20 cellular contexts compared by ENCODE assay signal in the genomic region with DNA sequence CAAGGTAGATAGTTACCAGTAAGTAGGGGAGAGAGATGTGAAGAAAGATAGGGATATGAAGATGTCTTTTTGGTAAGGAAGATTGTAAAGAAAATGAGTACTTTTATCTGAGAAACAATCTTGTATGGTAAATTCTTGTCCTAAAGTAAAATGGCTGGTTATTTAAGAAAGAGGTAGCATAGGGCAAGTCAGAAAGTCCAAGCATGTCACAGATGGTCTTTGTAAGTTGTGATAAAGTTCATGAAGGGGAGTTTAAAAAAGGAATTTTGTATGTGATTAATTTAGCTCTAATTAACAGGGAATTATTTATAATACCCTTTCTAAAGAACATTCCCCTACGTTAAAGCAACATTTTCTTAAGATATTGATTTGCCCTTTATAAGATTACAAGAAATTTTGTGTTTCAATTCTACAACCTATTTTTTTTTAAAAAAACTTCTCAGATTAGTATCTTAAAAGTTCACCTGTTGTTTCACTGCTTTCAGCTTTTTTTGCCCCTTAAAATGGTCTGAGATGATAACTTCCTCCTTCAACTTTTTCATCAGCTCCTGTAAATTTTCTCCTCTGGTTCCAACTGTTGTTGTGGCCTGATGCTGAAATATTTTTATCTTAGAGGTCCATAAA. TPM values are rescaled to one million over a fixed set of nuclear protein-coding genes. Genes with fewer than 3 reads are reported as not detected.
"Had no signal": no experiment of that assay in that cellular context is flagged by ENCODE, and none has a peak within 500 bp of the region (broad histone marks: within the 10 kb centered on the region; RNA-seq: fewer than 3 reads in every experiment).

No MANE protein-coding gene starts in this region.

- H3K36me3 ChIP-seq: cardiac muscle cell, colonic mucosa, thyroid gland had no signal

- H3K27me3 ChIP-seq: cardiac muscle cell, colonic mucosa, thyroid gland had no signal

- H3K27ac ChIP-seq: cardiac muscle cell, colonic mucosa, thyroid gland had no signal

- H3K4me3 ChIP-seq: cardiac muscle cell, colonic mucosa, mucosa of descending colon, smooth muscle cell, thyroid gland had no signal

- DNase-seq: activated CD4-positive, alpha-beta T cell treated with anti-CD3 and anti-CD28 coated beads for 48 hours; activated CD8-positive, alpha-beta memory T cell treated with anti-CD3 and anti-CD28 coated beads, Interleukin-2, amount 50 U/mL, for 48 hours; activated CD8-positive, alpha-beta T cell treated with anti-CD3 and anti-CD28 coated beads, Interleukin-2, amount 10 ng/mL, durations not matched to agents 7 days and 5 days; activated naive CD8-positive, alpha-beta T cell treated with anti-CD3 and anti-CD28 coated beads, Interleukin-2, amount 10 ng/mL, durations not matched to agents 7 days and 5 days; aorta; colonic mucosa; effector CD4-positive, alpha-beta T cell; hypothalamus; left colon; mucosa of descending colon; naive thymus-derived CD8-positive, alpha-beta T cell; nucleus accumbens; right cardiac atrium; thyroid gland had no signal

- H3K9me3 ChIP-seq: colonic mucosa, thyroid gland had no signal

- H3K4me1 ChIP-seq: colonic mucosa, thyroid gland had no signal

- ATAC-seq: activated CD8-positive, alpha-beta T cell treated with anti-CD3 and anti-CD28 coated beads, Interleukin-2, amount 10 ng/mL, durations not matched to agents 7 days and 5 days; left colon; mucosa of descending colon; naive thymus-derived CD8-positive, alpha-beta T cell; right cardiac atrium; stimulated activated effector memory CD8-positive, alpha-beta T cell treated with anti-CD3 and anti-CD28 coated beads, Interleukin-12 subunit alpha, Interleukin-12 subunit beta, amount 100 ng/mL, for 72 hours; WTC11 had no signal

- H3K4me2 ChIP-seq: smooth muscle cell had no signal

RNA-seq across cellular contexts. Expression of a gene that starts 16.2 kb away (rescaled TPM):
- total RNA-seq: activated CD8-positive, alpha-beta T cell treated with anti-CD3 and anti-CD28 coated beads, Interleukin-2, amount 10 ng/mL, durations not matched to agents 7 days and 5 days; activated naive CD8-positive, alpha-beta T cell treated with anti-CD3 and anti-CD28 coated beads, Interleukin-2, amount 10 ng/mL, durations not matched to agents 7 days and 5 days; aorta; cardiac muscle cell; colonic mucosa; left colon; lung microvascular endothelial cell; mucosa of descending colon; naive thymus-derived CD8-positive, alpha-beta T cell; progenitor cell of endocrine pancreas; right cardiac atrium; smooth muscle cell; thyroid gland; WTC11 had no signal
- polyA plus RNA-seq: aorta; cardiac muscle cell; naive thymus-derived CD8-positive, alpha-beta T cell; right cardiac atrium; smooth muscle cell had no signal

RNA-seq across cellular contexts. Expression of a gene that starts 41.3 kb away (rescaled TPM):
- total RNA-seq: activated CD8-positive, alpha-beta T cell treated with anti-CD3 and anti-CD28 coated beads, Interleukin-2, amount 10 ng/mL, durations not matched to agents 7 days and 5 days; activated naive CD8-positive, alpha-beta T cell treated with anti-CD3 and anti-CD28 coated beads, Interleukin-2, amount 10 ng/mL, durations not matched to agents 7 days and 5 days; aorta; cardiac muscle cell; colonic mucosa; left colon; lung microvascular endothelial cell; mucosa of descending colon; naive thymus-derived CD8-positive, alpha-beta T cell; progenitor cell of endocrine pancreas; right cardiac atrium; smooth muscle cell; thyroid gland; WTC11 had no signal
- polyA plus RNA-seq: aorta; cardiac muscle cell; naive thymus-derived CD8-positive, alpha-beta T cell; right cardiac atrium; smooth muscle cell had no signal
